ENCODE assay signal across 1 cellular context in the genomic region with DNA sequence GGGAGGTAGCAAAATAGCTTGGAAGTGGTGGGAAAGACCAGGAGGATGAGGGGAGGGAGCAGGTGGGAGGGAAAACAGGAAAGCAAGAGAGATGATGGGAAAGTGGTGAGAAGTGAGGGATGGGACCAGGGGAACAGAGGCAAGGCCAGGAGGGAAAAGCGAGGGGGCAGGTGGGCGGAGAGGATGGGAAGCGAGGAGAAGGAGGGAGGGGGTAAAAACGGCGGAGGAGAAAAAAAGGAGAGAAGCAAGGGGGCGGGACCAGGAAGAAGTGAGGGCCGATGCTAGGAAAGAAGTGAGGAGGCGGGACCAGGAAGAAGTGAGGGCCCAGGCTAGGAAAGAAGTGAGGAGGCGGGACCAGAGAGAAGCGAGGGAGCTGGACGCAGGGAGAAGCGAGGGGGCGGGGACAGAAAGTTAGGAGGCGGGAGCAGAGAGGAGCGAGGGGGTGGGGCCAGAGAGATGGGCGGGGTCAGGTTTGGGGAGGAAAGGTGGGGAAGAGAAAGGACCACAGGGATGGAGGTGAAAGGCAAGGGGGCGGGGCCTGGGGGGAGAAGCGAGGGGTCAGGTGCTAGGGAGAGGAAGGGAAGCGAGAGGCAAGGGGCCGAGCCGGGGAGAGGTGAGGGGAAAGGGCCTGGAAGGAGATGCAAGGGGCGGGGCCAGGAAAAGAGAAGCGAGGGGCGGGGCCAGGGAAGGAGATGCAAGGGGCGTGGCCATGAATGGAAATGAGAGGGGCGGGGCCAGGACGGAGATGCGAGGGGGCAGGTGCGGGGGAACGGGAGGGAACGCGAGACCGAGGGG.
TF ChIP-seq lines count a peak whose summit lies in the region.

No MANE protein-coding gene starts in this region.

TF ChIP-seq in K562, 482 proteins besides CTCF, POLR2A, EP300 and RAD21 (continued from another document and continues in another):
- TF ChIP-seq, protein P1, sequence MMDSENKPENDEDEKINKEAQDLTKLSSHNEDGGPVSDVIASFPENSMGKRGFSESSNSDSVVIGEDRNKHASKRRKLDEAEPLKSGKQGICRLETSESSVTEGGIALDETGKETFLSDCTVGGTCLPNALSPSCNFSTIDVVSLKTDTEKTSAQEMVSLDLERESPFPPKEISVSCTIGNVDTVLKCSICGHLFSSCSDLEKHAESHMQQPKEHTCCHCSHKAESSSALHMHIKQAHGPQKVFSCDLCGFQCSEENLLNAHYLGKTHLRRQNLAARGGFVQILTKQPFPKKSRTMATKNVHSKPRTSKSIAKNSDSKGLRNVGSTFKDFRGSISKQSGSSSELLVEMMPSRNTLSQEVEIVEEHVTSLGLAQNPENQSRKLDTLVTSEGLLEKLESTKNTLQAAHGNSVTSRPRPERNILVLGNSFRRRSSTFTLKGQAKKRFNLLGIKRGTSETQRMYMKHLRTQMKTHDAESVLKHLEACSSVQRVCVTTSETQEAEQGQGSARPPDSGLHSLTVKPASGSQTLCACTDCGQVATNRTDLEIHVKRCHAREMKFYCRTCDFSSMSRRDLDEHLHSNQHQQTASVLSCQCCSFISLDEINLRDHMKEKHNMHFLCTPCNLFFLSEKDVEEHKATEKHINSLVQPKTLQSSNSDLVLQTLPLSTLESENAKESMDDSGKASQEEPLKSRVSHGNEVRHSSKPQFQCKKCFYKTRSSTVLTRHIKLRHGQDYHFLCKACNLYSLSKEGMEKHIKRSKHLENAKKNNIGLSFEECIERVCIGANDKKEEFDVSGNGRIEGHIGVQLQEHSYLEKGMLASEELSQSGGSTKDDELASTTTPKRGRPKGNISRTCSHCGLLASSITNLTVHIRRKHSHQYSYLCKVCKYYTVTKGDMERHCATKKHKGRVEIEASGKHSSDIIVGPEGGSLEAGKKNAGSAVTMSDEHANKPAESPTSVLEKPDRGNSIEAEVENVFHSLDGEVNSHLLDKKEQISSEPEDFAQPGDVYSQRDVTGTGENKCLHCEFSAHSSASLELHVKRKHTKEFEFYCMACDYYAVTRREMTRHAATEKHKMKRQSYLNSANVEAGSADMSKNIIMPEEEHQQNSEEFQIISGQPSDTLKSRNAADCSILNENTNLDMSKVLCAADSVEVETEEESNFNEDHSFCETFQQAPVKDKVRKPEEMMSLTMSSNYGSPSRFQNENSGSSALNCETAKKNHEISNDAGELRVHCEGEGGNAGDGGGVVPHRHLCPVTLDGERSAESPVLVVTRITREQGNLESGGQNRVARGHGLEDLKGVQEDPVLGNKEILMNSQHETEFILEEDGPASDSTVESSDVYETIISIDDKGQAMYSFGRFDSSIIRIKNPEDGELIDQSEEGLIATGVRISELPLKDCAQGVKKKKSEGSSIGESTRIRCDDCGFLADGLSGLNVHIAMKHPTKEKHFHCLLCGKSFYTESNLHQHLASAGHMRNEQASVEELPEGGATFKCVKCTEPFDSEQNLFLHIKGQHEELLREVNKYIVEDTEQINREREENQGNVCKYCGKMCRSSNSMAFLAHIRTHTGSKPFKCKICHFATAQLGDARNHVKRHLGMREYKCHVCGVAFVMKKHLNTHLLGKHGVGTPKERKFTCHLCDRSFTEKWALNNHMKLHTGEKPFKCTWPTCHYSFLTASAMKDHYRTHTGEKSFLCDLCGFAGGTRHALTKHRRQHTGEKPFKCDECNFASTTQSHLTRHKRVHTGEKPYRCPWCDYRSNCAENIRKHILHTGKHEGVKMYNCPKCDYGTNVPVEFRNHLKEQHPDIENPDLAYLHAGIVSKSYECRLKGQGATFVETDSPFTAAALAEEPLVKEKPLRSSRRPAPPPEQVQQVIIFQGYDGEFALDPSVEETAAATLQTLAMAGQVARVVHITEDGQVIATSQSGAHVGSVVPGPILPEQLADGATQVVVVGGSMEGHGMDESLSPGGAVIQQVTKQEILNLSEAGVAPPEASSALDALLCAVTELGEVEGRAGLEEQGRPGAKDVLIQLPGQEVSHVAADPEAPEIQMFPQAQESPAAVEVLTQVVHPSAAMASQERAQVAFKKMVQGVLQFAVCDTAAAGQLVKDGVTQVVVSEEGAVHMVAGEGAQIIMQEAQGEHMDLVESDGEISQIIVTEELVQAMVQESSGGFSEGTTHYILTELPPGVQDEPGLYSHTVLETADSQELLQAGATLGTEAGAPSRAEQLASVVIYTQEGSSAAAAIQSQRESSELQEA (IDR thresholded peaks at IDR 0.05; ENCODE audit: low read depth) = peak; percentile 38; the same call in 1 of the 2 replicates
- TF ChIP-seq DIDO1 (tag; IDR thresholded peaks at IDR 0.05; ENCODE audit: low read depth) = no peak
- 0 out of 2 replicates have a peak, but pooled peaks have one; percentile 89 for TF ChIP-seq YBX1 (IDR thresholded peaks at IDR 0.05)
- TF ChIP-seq, protein P2, sequence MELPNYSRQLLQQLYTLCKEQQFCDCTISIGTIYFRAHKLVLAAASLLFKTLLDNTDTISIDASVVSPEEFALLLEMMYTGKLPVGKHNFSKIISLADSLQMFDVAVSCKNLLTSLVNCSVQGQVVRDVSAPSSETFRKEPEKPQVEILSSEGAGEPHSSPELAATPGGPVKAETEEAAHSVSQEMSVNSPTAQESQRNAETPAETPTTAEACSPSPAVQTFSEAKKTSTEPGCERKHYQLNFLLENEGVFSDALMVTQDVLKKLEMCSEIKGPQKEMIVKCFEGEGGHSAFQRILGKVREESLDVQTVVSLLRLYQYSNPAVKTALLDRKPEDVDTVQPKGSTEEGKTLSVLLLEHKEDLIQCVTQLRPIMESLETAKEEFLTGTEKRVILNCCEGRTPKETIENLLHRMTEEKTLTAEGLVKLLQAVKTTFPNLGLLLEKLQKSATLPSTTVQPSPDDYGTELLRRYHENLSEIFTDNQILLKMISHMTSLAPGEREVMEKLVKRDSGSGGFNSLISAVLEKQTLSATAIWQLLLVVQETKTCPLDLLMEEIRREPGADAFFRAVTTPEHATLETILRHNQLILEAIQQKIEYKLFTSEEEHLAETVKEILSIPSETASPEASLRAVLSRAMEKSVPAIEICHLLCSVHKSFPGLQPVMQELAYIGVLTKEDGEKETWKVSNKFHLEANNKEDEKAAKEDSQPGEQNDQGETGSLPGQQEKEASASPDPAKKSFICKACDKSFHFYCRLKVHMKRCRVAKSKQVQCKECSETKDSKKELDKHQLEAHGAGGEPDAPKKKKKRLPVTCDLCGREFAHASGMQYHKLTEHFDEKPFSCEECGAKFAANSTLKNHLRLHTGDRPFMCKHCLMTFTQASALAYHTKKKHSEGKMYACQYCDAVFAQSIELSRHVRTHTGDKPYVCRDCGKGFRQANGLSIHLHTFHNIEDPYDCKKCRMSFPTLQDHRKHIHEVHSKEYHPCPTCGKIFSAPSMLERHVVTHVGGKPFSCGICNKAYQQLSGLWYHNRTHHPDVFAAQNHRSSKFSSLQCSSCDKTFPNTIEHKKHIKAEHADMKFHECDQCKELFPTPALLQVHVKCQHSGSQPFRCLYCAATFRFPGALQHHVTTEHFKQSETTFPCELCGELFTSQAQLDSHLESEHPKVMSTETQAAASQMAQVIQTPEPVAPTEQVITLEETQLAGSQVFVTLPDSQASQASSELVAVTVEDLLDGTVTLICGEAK (IDR thresholded peaks at IDR 0.05) = 0 out of 2 replicates have a peak, but pooled peaks have one; percentile 19
- TF ChIP-seq, protein P2 (CRISPR knock-in tag; IDR thresholded peaks at IDR 0.05) = no peak
- TF ChIP-seq, protein P3, sequence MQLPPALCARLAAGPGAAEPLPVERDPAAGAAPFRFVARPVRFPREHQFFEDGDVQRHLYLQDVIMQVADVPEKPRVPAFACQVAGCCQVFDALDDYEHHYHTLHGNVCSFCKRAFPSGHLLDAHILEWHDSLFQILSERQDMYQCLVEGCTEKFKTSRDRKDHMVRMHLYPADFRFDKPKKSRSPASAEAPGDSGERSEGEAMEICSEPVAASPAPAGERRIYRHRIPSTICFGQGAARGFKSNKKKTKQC (CRISPR knock-in tag; IDR thresholded peaks at IDR 0.05) = peak; percentile 21
- TF ChIP-seq CBX3 (IDR thresholded peaks at IDR 0.05; ENCODE audit: borderline replicate concordance in 1 of 2, low read length in 2 of 2) = 0 out of 3 replicates have a peak, but pooled peaks of 1 of the 2 experiments have one; percentile 38
- no peak for TF ChIP-seq ZNF77 (CRISPR knock-in tag; IDR thresholded peaks at IDR 0.05)
- no peak for TF ChIP-seq SP2 (IDR thresholded peaks at IDR 0.05; ENCODE audit: extremely low read depth, low read depth, low read length, poor library complexity, severe bottlenecking)
- peak; percentile 92; the same call in 1 of the 2 replicates for TF ChIP-seq LARP7 (IDR thresholded peaks at IDR 0.05)
- TF ChIP-seq ELF4 (CRISPR knock-in tag; IDR thresholded peaks at IDR 0.05) = peak; percentile 90; the same call in 1 of the 2 replicates
- TF ChIP-seq, protein P4, sequence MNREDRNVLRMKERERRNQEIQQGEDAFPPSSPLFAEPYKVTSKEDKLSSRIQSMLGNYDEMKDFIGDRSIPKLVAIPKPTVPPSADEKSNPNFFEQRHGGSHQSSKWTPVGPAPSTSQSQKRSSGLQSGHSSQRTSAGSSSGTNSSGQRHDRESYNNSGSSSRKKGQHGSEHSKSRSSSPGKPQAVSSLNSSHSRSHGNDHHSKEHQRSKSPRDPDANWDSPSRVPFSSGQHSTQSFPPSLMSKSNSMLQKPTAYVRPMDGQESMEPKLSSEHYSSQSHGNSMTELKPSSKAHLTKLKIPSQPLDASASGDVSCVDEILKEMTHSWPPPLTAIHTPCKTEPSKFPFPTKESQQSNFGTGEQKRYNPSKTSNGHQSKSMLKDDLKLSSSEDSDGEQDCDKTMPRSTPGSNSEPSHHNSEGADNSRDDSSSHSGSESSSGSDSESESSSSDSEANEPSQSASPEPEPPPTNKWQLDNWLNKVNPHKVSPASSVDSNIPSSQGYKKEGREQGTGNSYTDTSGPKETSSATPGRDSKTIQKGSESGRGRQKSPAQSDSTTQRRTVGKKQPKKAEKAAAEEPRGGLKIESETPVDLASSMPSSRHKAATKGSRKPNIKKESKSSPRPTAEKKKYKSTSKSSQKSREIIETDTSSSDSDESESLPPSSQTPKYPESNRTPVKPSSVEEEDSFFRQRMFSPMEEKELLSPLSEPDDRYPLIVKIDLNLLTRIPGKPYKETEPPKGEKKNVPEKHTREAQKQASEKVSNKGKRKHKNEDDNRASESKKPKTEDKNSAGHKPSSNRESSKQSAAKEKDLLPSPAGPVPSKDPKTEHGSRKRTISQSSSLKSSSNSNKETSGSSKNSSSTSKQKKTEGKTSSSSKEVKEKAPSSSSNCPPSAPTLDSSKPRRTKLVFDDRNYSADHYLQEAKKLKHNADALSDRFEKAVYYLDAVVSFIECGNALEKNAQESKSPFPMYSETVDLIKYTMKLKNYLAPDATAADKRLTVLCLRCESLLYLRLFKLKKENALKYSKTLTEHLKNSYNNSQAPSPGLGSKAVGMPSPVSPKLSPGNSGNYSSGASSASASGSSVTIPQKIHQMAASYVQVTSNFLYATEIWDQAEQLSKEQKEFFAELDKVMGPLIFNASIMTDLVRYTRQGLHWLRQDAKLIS (CRISPR knock-in tag; IDR thresholded peaks at IDR 0.05) = no peak
- 0 out of 4 replicates have a peak, but pooled peaks of 1 of the 2 experiments have one; percentile 8 for TF ChIP-seq RCOR1 (IDR thresholded peaks at IDR 0.05; ENCODE audit: borderline replicate concordance in 1 of 2, low read depth in 2 of 2, low read length in 2 of 2)
- TF ChIP-seq PHTF2 (CRISPR knock-in tag; IDR thresholded peaks at IDR 0.05) = no peak
- TF ChIP-seq, protein P5, sequence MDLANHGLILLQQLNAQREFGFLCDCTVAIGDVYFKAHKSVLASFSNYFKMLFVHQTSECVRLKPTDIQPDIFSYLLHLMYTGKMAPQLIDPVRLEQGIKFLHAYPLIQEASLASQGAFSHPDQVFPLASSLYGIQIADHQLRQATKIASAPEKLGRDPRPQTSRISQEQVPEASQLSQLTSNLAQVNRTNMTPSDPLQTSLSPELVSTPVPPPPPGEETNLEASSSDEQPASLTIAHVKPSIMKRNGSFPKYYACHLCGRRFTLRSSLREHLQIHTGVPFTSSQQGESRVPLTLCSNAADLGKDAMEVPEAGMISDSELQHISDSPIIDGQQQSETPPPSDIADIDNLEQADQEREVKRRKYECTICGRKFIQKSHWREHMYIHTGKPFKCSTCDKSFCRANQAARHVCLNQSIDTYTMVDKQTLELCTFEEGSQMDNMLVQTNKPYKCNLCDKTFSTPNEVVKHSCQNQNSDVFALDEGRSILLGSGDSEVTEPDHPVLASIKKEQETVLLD (IDR thresholded peaks at IDR 0.05) = peak; percentile 65; the same call in 1 of the 2 replicates
- TF ChIP-seq, protein P6, sequence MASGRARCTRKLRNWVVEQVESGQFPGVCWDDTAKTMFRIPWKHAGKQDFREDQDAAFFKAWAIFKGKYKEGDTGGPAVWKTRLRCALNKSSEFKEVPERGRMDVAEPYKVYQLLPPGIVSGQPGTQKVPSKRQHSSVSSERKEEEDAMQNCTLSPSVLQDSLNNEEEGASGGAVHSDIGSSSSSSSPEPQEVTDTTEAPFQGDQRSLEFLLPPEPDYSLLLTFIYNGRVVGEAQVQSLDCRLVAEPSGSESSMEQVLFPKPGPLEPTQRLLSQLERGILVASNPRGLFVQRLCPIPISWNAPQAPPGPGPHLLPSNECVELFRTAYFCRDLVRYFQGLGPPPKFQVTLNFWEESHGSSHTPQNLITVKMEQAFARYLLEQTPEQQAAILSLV (tag; IDR thresholded peaks at IDR 0.05) = no peak
- no peak for TF ChIP-seq ZKSCAN8 (CRISPR knock-in tag; IDR thresholded peaks at IDR 0.05)
- peak; percentile 74; the same call in 1 of the 2 replicates for TF ChIP-seq CCAR2 (IDR thresholded peaks at IDR 0.05; ENCODE audit: low read depth, low read length)
- TF ChIP-seq ELF1 (tag; IDR thresholded peaks at IDR 0.05) = peak; percentile 39; the same call in 1 of the 2 replicates
- no peak for TF ChIP-seq ZNF384 (IDR thresholded peaks at IDR 0.05; ENCODE audit: low read depth, low read length)
- no peak for TF ChIP-seq PHF20 (IDR thresholded peaks at IDR 0.05; ENCODE audit: partially characterized antibody)
- TF ChIP-seq NCOA1 (IDR thresholded peaks at IDR 0.05; ENCODE audit: low read depth) = peak; percentile 52; the same call in 1 of the 2 replicates
- no peak for TF ChIP-seq ESRRA (IDR thresholded peaks at IDR 0.05; ENCODE audit: borderline replicate concordance, low read depth)
- TF ChIP-seq ASH1L (IDR thresholded peaks at IDR 0.05; ENCODE audit: borderline replicate concordance, low read depth, partially characterized antibody) = peak; percentile 58
